10 cellular contexts compared by ENCODE assay signal in genomic region chr1:7046314-7046713, GRCh38.
DNase-seq lines count a peak whose midpoint lies in the region; ATAC-seq and TF ChIP-seq lines count a peak whose summit lies in the region.
"Had no signal": no experiment of that assay in that cellular context is flagged by ENCODE, and none has a peak within 500 bp of the region (broad histone marks: within the 10 kb centered on the region; RNA-seq: fewer than 3 reads in every experiment).

No MANE protein-coding gene starts in this region.

- H3K27ac Mint-ChIP-seq in activated CD4-positive, alpha-beta memory T cell treated with anti-CD3 and anti-CD28 coated beads for 36 hours, result no peak overlapping the region

- no peaks in the 10 kb centered on the region for H3K4me1 Mint-ChIP-seq in activated CD4-positive, alpha-beta memory T cell treated with anti-CD3 and anti-CD28 coated beads for 36 hours (ENCODE audit: low read depth)

- peaks cover 6% of the 10 kb centered on the region for H3K27me3 Mint-ChIP-seq in activated CD4-positive, alpha-beta memory T cell treated with anti-CD3 and anti-CD28 coated beads for 36 hours

- intact Hi-C loops in activated CD4-positive, alpha-beta memory T cell treated with anti-CD3 and anti-CD28 coated beads for 36 hours (cut with micrococcal nuclease), result no loop called here

- H3K36me3 Mint-ChIP-seq in activated CD4-positive, alpha-beta memory T cell treated with anti-CD3 and anti-CD28 coated beads for 36 hours, result no peaks in the 10 kb centered on the region

- H3K9me3 Mint-ChIP-seq in activated CD4-positive, alpha-beta memory T cell treated with anti-CD3 and anti-CD28 coated beads for 36 hours, result no peaks in the 10 kb centered on the region

- POLR2A ChIA-PET in activated CD4-positive, alpha-beta memory T cell treated with anti-CD3 and anti-CD28 coated beads for 36 hours (lab: Charles Lee), result no interaction called here

- ATAC-seq in left lobe of liver (peak; percentile 51), GM18511 (IDR thresholded peaks at IDR 0.05; ENCODE audit: unreplicated experiment) (no peak)

- no peak for TF ChIP-seq CTCF in AG09319 (IDR thresholded peaks at IDR 0.05; ENCODE audit: low read depth, low read length)
- TF ChIP-seq CTCF in astrocyte of the spinal cord (IDR thresholded peaks at IDR 0.05; ENCODE audit: low read depth, low read length), result no peak

- H3K4me3 Mint-ChIP-seq in activated CD4-positive, alpha-beta memory T cell treated with anti-CD3 and anti-CD28 coated beads for 36 hours, result no peak overlapping the region

- H3K4me3 ChIP-seq in astrocyte of the spinal cord (ENCODE audit: low read depth, low read length), result no peak overlapping the region

- CTCF ChIA-PET in activated CD4-positive, alpha-beta memory T cell treated with anti-CD3 and anti-CD28 coated beads for 36 hours (lab: Charles Lee), result interaction anchor here (2.0 kb wide), 1 partner anchor 24 kb away, joined by 5 read pairs; no protein-coding TSS in a partner anchor

- peak; percentile 22 for DNase-seq in AG09319 (ENCODE audit: extremely low read depth, low read depth)
- DNase-seq in HS-27A (ENCODE audit: low read depth), result peak; percentile 9
- peak; percentile 76 for DNase-seq in astrocyte of the spinal cord (ENCODE audit: low read depth, low spot score)
- peak; percentile 44 for DNase-seq in left lobe of liver (ENCODE audit: low spot score)
- no peak for DNase-seq in central memory CD4-positive, alpha-beta T cell
- no peak for DNase-seq in activated CD4-positive, alpha-beta memory T cell treated with anti-CD3 and anti-CD28 coated beads for 36 hours
- DNase-seq in OCI-M2 (lab: John Stamatoyannopoulos, UW; ENCODE audit: unreplicated experiment), result no peak
- DNase-seq: activated CD8-positive, alpha-beta memory T cell treated with anti-CD3 and anti-CD28 coated beads, Interleukin-2, amount 50 U/mL, for 48 hours; stimulated activated CD4-positive, alpha-beta T cell treated with anti-CD3 and anti-CD28 coated beads, Interleukin-2, amount 100 ng/mL, for 24 hours had no signal

- in situ Hi-C loops in astrocyte of the spinal cord (cut with HindIII; ENCODE audit: low sequenced_read_pairs), result no loop called here

Comparison
In these comparisons a context has a peak if more than half of its experiments do, and no peak if none do; other contexts are left out.
1. DNase-seq: peak in AG09319 (single experiment), HS-27A (single experiment), astrocyte of the spinal cord (single experiment) and left lobe of liver (single experiment); none in central memory CD4-positive, alpha-beta T cell (single experiment), activated CD4-positive, alpha-beta memory T cell treated with anti-CD3 and anti-CD28 coated beads for 36 hours (single experiment) and OCI-M2 (single experiment).